ENCODE assay signal across 19 cellular contexts in the genomic region with DNA sequence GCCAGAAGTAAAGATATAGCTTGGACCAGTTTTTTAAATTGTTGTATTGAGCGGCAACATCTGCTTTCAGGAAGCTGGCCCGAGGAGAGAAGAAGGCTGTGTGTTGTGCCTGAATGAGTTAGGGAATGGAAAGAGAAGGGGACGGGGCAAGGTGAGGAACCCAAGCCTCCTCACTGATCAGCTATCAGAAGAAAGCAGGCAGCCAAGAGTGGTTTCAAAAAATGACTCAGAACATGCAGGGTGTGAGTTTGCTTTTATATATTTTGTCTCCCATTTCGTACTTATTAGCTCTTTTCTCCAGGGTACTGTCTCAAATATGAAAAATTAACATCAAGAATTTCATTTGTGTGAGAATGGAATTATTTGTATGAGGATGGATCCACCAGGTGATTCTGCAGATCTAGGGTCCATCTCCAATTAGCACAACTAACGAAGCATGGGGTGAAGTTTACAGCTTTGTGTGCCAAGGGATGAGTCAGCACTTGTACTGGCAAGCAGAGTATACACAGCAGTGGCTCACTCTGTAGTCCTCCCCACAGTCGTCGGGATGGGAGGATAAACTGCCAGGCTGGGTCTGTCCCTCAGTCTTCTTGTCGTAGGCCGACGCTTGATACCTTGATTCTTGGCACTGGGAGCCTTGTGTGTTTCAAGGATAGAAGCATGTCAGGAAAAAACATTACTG.
DNase-seq lines count a peak whose midpoint lies in the region; ATAC-seq and TF ChIP-seq lines count a peak whose summit lies in the region.
"Had no signal": no experiment of that assay in that cellular context is flagged by ENCODE, and none has a peak within 500 bp of the region (broad histone marks: within the 10 kb centered on the region; RNA-seq: fewer than 3 reads in every experiment).

No MANE protein-coding gene starts in this region.

- no CpG with 5 or more reads among the region's 10 CpGs for WGBS in neuronal stem cell (ENCODE audit: extremely low coverage in 2 of 2, insufficient read length in 2 of 2, insufficient replicate concordance in 1 of 2), 2 donors

- no peak overlapping the region for H4K91ac ChIP-seq in neuronal stem cell (ENCODE audit: low read depth, low read length, poor library complexity)

- H3K9ac ChIP-seq in OCI-LY1 (ENCODE audit: low read length) (peak overlapping the region; percentile 13; the same call in 1 of the 2 replicates), colonic mucosa (ENCODE audit: low read depth in 2 of 2, low read length in 2 of 2) (no peak overlapping the region), neuronal stem cell (ENCODE audit: low read depth, low read length, poor library complexity) (no peak overlapping the region)
- H3K9ac ChIP-seq: BLaER1, KMS-11 had no signal

- peaks cover 3% of the 10 kb centered on the region; the same call in 1 of the 2 replicates for H3F3A ChIP-seq in OCI-LY1 (ENCODE audit: insufficient read depth, low read length)

- H3K18ac ChIP-seq in neuronal stem cell (ENCODE audit: low read length) = no peak overlapping the region

- H3K4me2 ChIP-seq in OCI-LY1 (ENCODE audit: low read length) (peak overlapping the region; percentile 2; the same call in 1 of the 2 replicates), osteoblast (ENCODE audit: insufficient read depth, low read length) (no peak overlapping the region), neuronal stem cell (ENCODE audit: insufficient read depth, low read length, poor library complexity, severe bottlenecking) (no peak overlapping the region)
- H3K4me2 ChIP-seq: BLaER1, KMS-11 had no signal

- no peaks in the 10 kb centered on the region for H3K27me3 Mint-ChIP-seq in activated CD8-positive, alpha-beta memory T cell treated with anti-CD3 and anti-CD28 coated beads, Interleukin-2, amount 10 ng/mL, durations not matched to agents 7 days and 5 days

- H2AK5ac ChIP-seq in neuronal stem cell (ENCODE audit: low read depth, low read length) = no peak overlapping the region

- H3K4me1 ChIP-seq in OCI-LY1 (ENCODE audit: insufficient read depth, low read length, severe bottlenecking) = peaks cover 53% of the 10 kb centered on the region
- H3K4me1 ChIP-seq in colonic mucosa = no peaks in the 10 kb centered on the region
- no peaks in the 10 kb centered on the region for H3K4me1 ChIP-seq in osteoblast (ENCODE audit: insufficient read depth, low read length)
- H3K4me1 ChIP-seq in neuronal stem cell (ENCODE audit: control insufficient read depth in 2 of 2, insufficient read depth in 1 of 2, low read depth in 1 of 2, low read length in 2 of 2) = peaks cover 0 to 3% of the 10 kb centered on the region in 2 donors
- H3K4me1 ChIP-seq in left ventricle myocardium inferior = no peaks in the 10 kb centered on the region
- H3K4me1 ChIP-seq: body of pancreas, transverse colon had no signal

- H3K27me3 ChIP-seq in OCI-LY1 (ENCODE audit: insufficient read depth, low read length) (no peaks in the 10 kb centered on the region), colonic mucosa (no peaks in the 10 kb centered on the region), osteoblast (ENCODE audit: insufficient read depth, low read length) (no peaks in the 10 kb centered on the region), neuronal stem cell (ENCODE audit: control insufficient read depth in 3 of 3, insufficient read depth in 3 of 3, low read depth in 1 of 3, low read length in 3 of 3) (no peaks in the 10 kb centered on the region), left ventricle myocardium inferior (ENCODE audit: low read depth) (peaks cover 13% of the 10 kb centered on the region)
- H3K27me3 ChIP-seq: BLaER1, body of pancreas, transverse colon had no signal

- H2BK15ac ChIP-seq in neuronal stem cell (ENCODE audit: low read length) = no peak overlapping the region

- no peak overlapping the region for H2BK5ac ChIP-seq in neuronal stem cell (ENCODE audit: low read length)

- H3K27ac ChIP-seq in OCI-LY1 (ENCODE audit: low read depth, low read length, poor library complexity, severe bottlenecking) (peak overlapping the region; percentile 74), colonic mucosa (no peak overlapping the region), osteoblast (ENCODE audit: low read depth, low read length) (no peak overlapping the region), neuronal stem cell (replicated peaks; ENCODE audit: low read length) (no peak overlapping the region), left ventricle myocardium inferior (replicated peaks) (no peak overlapping the region)
- H3K27ac ChIP-seq: BLaER1, body of pancreas, KMS-11, transverse colon had no signal

- H4K8ac ChIP-seq in neuronal stem cell (ENCODE audit: low read depth, low read length) = no peak overlapping the region

- H3K36me3 ChIP-seq in OCI-LY1 (ENCODE audit: insufficient read depth, low read length) = no peaks in the 10 kb centered on the region
- H3K36me3 ChIP-seq in colonic mucosa = no peaks in the 10 kb centered on the region
- no peaks in the 10 kb centered on the region for H3K36me3 ChIP-seq in osteoblast (ENCODE audit: insufficient read depth, low read length)
- H3K36me3 ChIP-seq in neuronal stem cell (replicated peaks in 1 of 2; ENCODE audit: control insufficient read depth in 2 of 2, insufficient read depth in 2 of 2, low read length in 2 of 2) = no peaks in the 10 kb centered on the region
- no peaks in the 10 kb centered on the region for H3K36me3 ChIP-seq in left ventricle myocardium inferior
- H3K36me3 ChIP-seq: BLaER1, transverse colon had no signal

- intact Hi-C loops in colonic mucosa (cut with DNase I) (no loop called here), left ventricle myocardium inferior (cut with micrococcal nuclease) (no loop called here)

- no peak overlapping the region for H2BK120ac ChIP-seq in neuronal stem cell (ENCODE audit: low read depth, low read length)

- no peak overlapping the region for H2BK12ac ChIP-seq in neuronal stem cell (ENCODE audit: low read length)

- H3K27ac Mint-ChIP-seq in activated CD8-positive, alpha-beta memory T cell treated with anti-CD3 and anti-CD28 coated beads, Interleukin-2, amount 10 ng/mL, durations not matched to agents 7 days and 5 days = no peak overlapping the region
- H3K27ac Mint-ChIP-seq: activated T-helper 1 cell treated with anti-CD3 and anti-CD28 coated beads, Interleukin-12 subunit alpha, Interleukin-12 subunit beta, Interleukin-2, Interleukin-4 antibody, amounts not matched to agents 30 ng/mL and 10 ng/mL and 1 ng/mL, durations not matched to agents 14 hours and 24 hours and 36 hours; T-helper 2 cell treated with Interferon-gamma antibody and Interleukin-4, amounts not matched to agents 5 μg/mL and 100 μg/mL, for 36 hours had no signal

- no peaks in the 10 kb centered on the region for H3K36me3 Mint-ChIP-seq in activated CD8-positive, alpha-beta memory T cell treated with anti-CD3 and anti-CD28 coated beads, Interleukin-2, amount 10 ng/mL, durations not matched to agents 7 days and 5 days

- CTCF ChIA-PET in activated CD8-positive, alpha-beta memory T cell treated with anti-CD3 and anti-CD28 coated beads, Interleukin-2, amount 10 ng/mL, durations not matched to agents 7 days and 5 days (lab: Charles Lee) = no interaction called here

- DNase-seq in GM03348 (ENCODE audit: low spot score) (peak; percentile 13), colonic mucosa (peak; percentile 24), osteoblast (ENCODE audit: insufficient read length, low spot score, missing footprints) (peak; percentile 21), neuronal stem cell (ENCODE audit: low spot score) (no peak), left ventricle myocardium inferior (no peak)
- no peak for DNase-seq in activated CD4-positive, alpha-beta T cell treated with anti-CD3 and anti-CD28 coated beads for 1 hour
- DNase-seq in activated CD8-positive, alpha-beta memory T cell treated with anti-CD3 and anti-CD28 coated beads, Interleukin-2, amount 10 ng/mL, durations not matched to agents 7 days and 5 days = no peak
- DNase-seq: activated CD4-positive, alpha-beta T cell treated with anti-CD3 and anti-CD28 coated beads, Interleukin-2, amount 50 U/mL, for 4 hours; body of pancreas; DMS79 treated with DMSO at 0.1 percent for 48 hours; effector memory CD4-positive, alpha-beta T cell; NCI-H510A treated with DMSO at 0.1 percent for 48 hours; transverse colon had no signal

- H3K79me2 ChIP-seq in OCI-LY1 (ENCODE audit: insufficient read depth, low read length) (no peaks in the 10 kb centered on the region), osteoblast (ENCODE audit: insufficient read depth, low read length) (no peaks in the 10 kb centered on the region)

- H3K23ac ChIP-seq in neuronal stem cell (ENCODE audit: low read depth, low read length, poor library complexity) = no peak overlapping the region

- H2AFZ ChIP-seq in OCI-LY1 (ENCODE audit: low read length) (no peak overlapping the region), osteoblast (ENCODE audit: low read length) (no peak overlapping the region), neuronal stem cell (ENCODE audit: low read length) (no peak overlapping the region)

- no peaks in the 10 kb centered on the region for H3K4me1 Mint-ChIP-seq in activated CD8-positive, alpha-beta memory T cell treated with anti-CD3 and anti-CD28 coated beads, Interleukin-2, amount 10 ng/mL, durations not matched to agents 7 days and 5 days

- H3K4me3 ChIP-seq in OCI-LY1 (ENCODE audit: low read depth, low read length, poor library complexity, severe bottlenecking) (no peak overlapping the region), colonic mucosa (no peak overlapping the region), osteoblast (ENCODE audit: insufficient read depth, low read length) (no peak overlapping the region), neuronal stem cell (ENCODE audit: low read length in 2 of 2) (no peak overlapping the region), left ventricle myocardium inferior (no peak overlapping the region)
- H3K4me3 ChIP-seq: BLaER1, body of pancreas, mucosa of descending colon, transverse colon had no signal

- no peaks in the 10 kb centered on the region for H4K20me1 ChIP-seq in OCI-LY1 (ENCODE audit: insufficient read depth, low read length)
- no peaks in the 10 kb centered on the region for H4K20me1 ChIP-seq in osteoblast (ENCODE audit: insufficient read depth, low read length)
- H4K20me1 ChIP-seq: BLaER1 had no signal

- no peak overlapping the region for H3K4ac ChIP-seq in neuronal stem cell (ENCODE audit: low read length)

- TF ChIP-seq CTCF in OCI-LY1 (IDR thresholded peaks at IDR 0.05; ENCODE audit: low read length) = no peak
- no peak for TF ChIP-seq CTCF in colonic mucosa (IDR thresholded peaks at IDR 0.05)
- no peak for TF ChIP-seq CTCF in osteoblast (IDR thresholded peaks at IDR 0.05; ENCODE audit: extremely low read depth, low read depth, low read length)
- TF ChIP-seq CTCF in left ventricle myocardium inferior (IDR thresholded peaks at IDR 0.05; ENCODE audit: borderline replicate concordance) = no peak

- H3K9me2 ChIP-seq in OCI-LY1 (ENCODE audit: low read depth, low read length) = no peaks in the 10 kb centered on the region

- H3K79me1 ChIP-seq in neuronal stem cell (ENCODE audit: low read depth, low read length) = no peaks in the 10 kb centered on the region

- no peak overlapping the region for H3K14ac ChIP-seq in neuronal stem cell (ENCODE audit: low read length)

- H3K4me3 Mint-ChIP-seq in activated CD8-positive, alpha-beta memory T cell treated with anti-CD3 and anti-CD28 coated beads, Interleukin-2, amount 10 ng/mL, durations not matched to agents 7 days and 5 days = no peak overlapping the region
- H3K4me3 Mint-ChIP-seq: activated T-helper 1 cell treated with anti-CD3 and anti-CD28 coated beads, Interleukin-12 subunit alpha, Interleukin-12 subunit beta, Interleukin-2, Interleukin-4 antibody, amounts not matched to agents 30 ng/mL and 10 ng/mL and 1 ng/mL, durations not matched to agents 14 hours and 24 hours and 36 hours; T-helper 2 cell treated with Interferon-gamma antibody and Interleukin-4, amounts not matched to agents 5 μg/mL and 100 μg/mL, for 36 hours had no signal

- ATAC-seq in activated CD8-positive, alpha-beta memory T cell treated with anti-CD3 and anti-CD28 coated beads, Interleukin-2, amount 10 ng/mL, durations not matched to agents 7 days and 5 days = no peak
- ATAC-seq: body of pancreas, mucosa of descending colon had no signal

- H3K9me3 ChIP-seq in OCI-LY1 (ENCODE audit: low read length) (no peaks in the 10 kb centered on the region), colonic mucosa (no peaks in the 10 kb centered on the region), osteoblast (ENCODE audit: low read depth, low read length) (no peaks in the 10 kb centered on the region), neuronal stem cell (replicated peaks in 1 of 2; ENCODE audit: control insufficient read depth in 2 of 2, insufficient read depth in 1 of 2, low read depth in 1 of 2, low read length in 2 of 2) (no peaks in the 10 kb centered on the region), left ventricle myocardium inferior (replicated peaks) (no peaks in the 10 kb centered on the region)
- H3K9me3 ChIP-seq: BLaER1, body of pancreas, transverse colon had no signal

- peaks cover 2% of the 10 kb centered on the region for H3K9me3 Mint-ChIP-seq in activated CD8-positive, alpha-beta memory T cell treated with anti-CD3 and anti-CD28 coated beads, Interleukin-2, amount 10 ng/mL, durations not matched to agents 7 days and 5 days (ENCODE audit: low read depth)
- H3K9me3 Mint-ChIP-seq: activated T-helper 1 cell treated with anti-CD3 and anti-CD28 coated beads, Interleukin-12 subunit alpha, Interleukin-12 subunit beta, Interleukin-2, Interleukin-4 antibody, amounts not matched to agents 30 ng/mL and 10 ng/mL and 1 ng/mL, durations not matched to agents 14 hours and 24 hours and 36 hours; T-helper 2 cell treated with Interferon-gamma antibody and Interleukin-4, amounts not matched to agents 5 μg/mL and 100 μg/mL, for 36 hours had no signal

Comparison
In these comparisons a context has a peak if more than half of its experiments do, and no peak if none do; other contexts are left out.
1. DNase-seq: peak in GM03348 (single experiment), colonic mucosa (single experiment) and osteoblast (single experiment); none in neuronal stem cell (single experiment), left ventricle myocardium inferior (single experiment), activated CD4-positive, alpha-beta T cell treated with anti-CD3 and anti-CD28 coated beads for 1 hour (single experiment) and activated CD8-positive, alpha-beta memory T cell treated with anti-CD3 and anti-CD28 coated beads, Interleukin-2, amount 10 ng/mL, durations not matched to agents 7 days and 5 days (single experiment).